Comparison of ENCODE assay signal across 8 cellular contexts in the genomic region with DNA sequence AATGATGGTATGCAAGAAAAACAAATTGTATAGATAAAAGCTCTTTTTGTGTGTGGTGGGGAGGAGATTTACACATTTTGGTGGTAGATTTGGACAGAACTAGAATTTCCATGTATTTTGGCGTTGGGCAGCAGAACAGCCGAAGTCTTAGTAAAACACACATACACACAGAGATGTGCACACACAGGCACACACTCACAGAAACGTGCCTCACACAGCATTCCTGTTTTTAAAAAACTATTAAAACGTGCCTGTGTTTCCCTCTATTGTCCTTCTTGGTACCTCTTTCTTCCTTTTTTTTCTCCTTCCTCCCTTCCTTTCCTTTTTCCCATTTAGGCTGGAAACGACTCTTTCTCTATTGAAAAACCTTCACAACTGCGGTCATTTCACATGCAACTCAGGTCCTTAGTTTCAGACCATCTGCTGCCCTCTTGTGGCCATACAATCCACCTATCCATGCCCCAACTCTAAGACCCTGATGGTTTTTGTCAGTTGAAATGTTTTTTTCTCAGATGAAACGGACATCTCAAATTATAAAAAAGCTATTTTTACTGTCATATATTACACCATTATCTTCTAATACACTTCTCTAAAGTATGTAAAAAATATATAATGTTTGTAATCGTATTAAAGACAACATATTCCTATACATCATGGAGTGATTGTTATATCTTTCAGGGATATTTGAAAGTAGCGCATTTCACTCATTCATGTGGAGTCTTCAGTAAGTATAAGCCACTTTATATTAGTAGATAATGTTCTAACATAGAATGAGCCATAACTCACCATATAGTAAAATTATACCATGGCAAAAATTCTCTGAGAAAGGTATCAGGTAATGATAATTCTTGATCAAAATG.
DNase-seq lines count a peak whose midpoint lies in the region; ATAC-seq and TF ChIP-seq lines count a peak whose summit lies in the region.

No MANE protein-coding gene starts in this region.

- H3K27me3 Mint-ChIP-seq in nephron (ENCODE audit: low read depth) (no peaks in the 10 kb centered on the region), T-helper 17 cell (no peaks in the 10 kb centered on the region)

- no peak overlapping the region for H3K4me3 ChIP-seq in RWPE2 (ENCODE audit: severe bottlenecking)

- H3K27me3 ChIP-seq in RWPE2 (ENCODE audit: insufficient read depth, poor library complexity, severe bottlenecking): peaks cover 28% of the 10 kb centered on the region

- no peaks in the 10 kb centered on the region for H3K4me1 ChIP-seq in RWPE2 (ENCODE audit: insufficient read depth, poor library complexity, severe bottlenecking)

- no peaks in the 10 kb centered on the region for H3K9me3 Mint-ChIP-seq in nephron

- H3K4me3 Mint-ChIP-seq in nephron (no peak overlapping the region), T-helper 17 cell (no peak overlapping the region)

- no peaks in the 10 kb centered on the region for H3K36me3 Mint-ChIP-seq in nephron (ENCODE audit: low read depth)
- no peaks in the 10 kb centered on the region for H3K36me3 Mint-ChIP-seq in T-helper 17 cell (ENCODE audit: low read depth)

- H3K4me1 Mint-ChIP-seq in nephron (peaks cover 11% of the 10 kb centered on the region), T-helper 17 cell (no peaks in the 10 kb centered on the region)

- no peaks in the 10 kb centered on the region for H3K9me3 ChIP-seq in RWPE2 (ENCODE audit: severe bottlenecking)
- H3K9me3 ChIP-seq in T-helper 17 cell (ENCODE audit: control insufficient read depth, low read length, poor library complexity, severe bottlenecking): no peaks in the 10 kb centered on the region

- peak; percentile 38 for DNase-seq in stimulated activated CD4-positive, alpha-beta T cell treated with anti-CD3 and anti-CD28 coated beads, Interleukin-15, amount 100 ng/mL, for 24 hours
- DNase-seq in stimulated activated CD4-positive, alpha-beta T cell treated with anti-CD3 and anti-CD28 coated beads, Interleukin-4, amount 100 ng/mL, for 24 hours: no peak
- DNase-seq in M059J (ENCODE audit: low read depth) (peak; percentile 20), RWPE2 (ENCODE audit: low spot score) (peak; percentile 49), T-helper 17 cell (no peak)

- H3K27ac ChIP-seq in RWPE2 (ENCODE audit: poor library complexity, severe bottlenecking): no peak overlapping the region

- H3K36me3 ChIP-seq in RWPE2 (ENCODE audit: low read depth): no peaks in the 10 kb centered on the region

- ATAC-seq in RWPE2 (ENCODE audit: low read depth) (peak; percentile 86), esophagus mucosa (peak; percentile 42), T-helper 17 cell (no peak), HG03460 (IDR thresholded peaks at IDR 0.05; ENCODE audit: unreplicated experiment) (no peak)

- TF ChIP-seq CTCF in RWPE2 (IDR thresholded peaks at IDR 0.05; ENCODE audit: poor library complexity, severe bottlenecking) (peak; percentile 96), nephron (IDR thresholded peaks at IDR 0.05; ENCODE audit: unreplicated experiment in 3 of 3) (peak; percentile 71 to 85 (median 81))

- H3K27ac Mint-ChIP-seq in nephron (peak overlapping the region; percentile 3 to 24 (median 5)), T-helper 17 cell (no peak overlapping the region)

Comparison
In these comparisons a context has a peak if more than half of its experiments do, and no peak if none do; other contexts are left out.
1. DNase-seq: peak in stimulated activated CD4-positive, alpha-beta T cell treated with anti-CD3 and anti-CD28 coated beads, Interleukin-15, amount 100 ng/mL, for 24 hours (single experiment), M059J (single experiment) and RWPE2 (single experiment); none in stimulated activated CD4-positive, alpha-beta T cell treated with anti-CD3 and anti-CD28 coated beads, Interleukin-4, amount 100 ng/mL, for 24 hours (single experiment) and T-helper 17 cell (0 of 3).
2. ATAC-seq: peak in RWPE2 (single experiment) and esophagus mucosa (single experiment); none in T-helper 17 cell (single experiment) and HG03460 (single experiment).